In genomic region chr6:119339941-119340456, GRCh38 we compare ENCODE assay signal across 13 cellular contexts. TPM values are rescaled to one million over a fixed set of nuclear protein-coding genes. Genes with fewer than 3 reads are reported as not detected.
A peak's percentile ranks its signal among the peaks of the same experiment; 100 is the strongest.
DNase-seq lines count a peak whose midpoint lies in the region; ATAC-seq and TF ChIP-seq lines count a peak whose summit lies in the region.
"Had no signal": no experiment of that assay in that cellular context is flagged by ENCODE, and none has a peak within 500 bp of the region (broad histone marks: within the 10 kb centered on the region; RNA-seq: fewer than 3 reads in every experiment).

No MANE protein-coding gene starts in this region.

- POLR2A ChIA-PET in CD4-positive, alpha-beta T cell (lab: Charles Lee), result no interaction called here

- H4K91ac ChIP-seq in neuronal stem cell (ENCODE audit: low read depth, low read length, poor library complexity), result no peak overlapping the region

- no peaks in the 10 kb centered on the region for H3K9me3 Mint-ChIP-seq in CD4-positive, alpha-beta T cell

- H3K4me3 Mint-ChIP-seq in CD4-positive, alpha-beta T cell, result no peak overlapping the region
- H3K4me3 Mint-ChIP-seq: activated CD4-positive, alpha-beta T cell treated with anti-CD3 and anti-CD28 coated beads for 36 hours had no signal

- no peak overlapping the region for H3K27ac ChIP-seq in CD4-positive, alpha-beta T cell (ENCODE audit: low read depth, low read length)
- H3K27ac ChIP-seq in neuronal stem cell (replicated peaks; ENCODE audit: low read length) (no peak overlapping the region), suprapubic skin (no peak overlapping the region)
- H3K27ac ChIP-seq: SJCRH30 had no signal

- H3K4me1 ChIP-seq in neuronal stem cell (ENCODE audit: control insufficient read depth in 2 of 2, insufficient read depth in 1 of 2, low read depth in 1 of 2, low read length in 2 of 2), result peaks cover 0 to 9% of the 10 kb centered on the region in 2 donors
- H3K4me1 ChIP-seq in suprapubic skin, result peaks cover 37% of the 10 kb centered on the region
- H3K4me1 ChIP-seq: SJCRH30 had no signal

- H3K4me3 ChIP-seq in fibroblast of villous mesenchyme (ENCODE audit: low read depth, low read length) (no peak overlapping the region), neuronal stem cell (ENCODE audit: low read length in 2 of 2) (no peak overlapping the region), suprapubic skin (no peak overlapping the region)
- H3K4me3 ChIP-seq: BLaER1 treated with 17β-estradiol and CSF1 and Interleukin-3, amounts not matched to agents 10 nM and 100 nM; SJCRH30 had no signal

- no peak for TF ChIP-seq POLR2A in suprapubic skin (IDR thresholded peaks at IDR 0.05)

- H3K9me3 ChIP-seq in CD4-positive, alpha-beta T cell (ENCODE audit: control insufficient read depth, low read length), result no peaks in the 10 kb centered on the region
- H3K9me3 ChIP-seq in neuronal stem cell (replicated peaks in 1 of 2; ENCODE audit: control insufficient read depth in 2 of 2, insufficient read depth in 1 of 2, low read depth in 1 of 2, low read length in 2 of 2) (no peaks in the 10 kb centered on the region), suprapubic skin (no peaks in the 10 kb centered on the region)
- H3K9me3 ChIP-seq: BLaER1 treated with 17β-estradiol and CSF1 and Interleukin-3, amounts not matched to agents 10 nM and 100 nM; SJCRH30 had no signal

- no peak for TF ChIP-seq CTCF in CD4-positive, alpha-beta T cell (IDR thresholded peaks at IDR 0.05)
- no peak for TF ChIP-seq CTCF in fibroblast of villous mesenchyme (IDR thresholded peaks at IDR 0.05; ENCODE audit: insufficient read depth, low read depth, low read length)
- TF ChIP-seq CTCF in suprapubic skin (IDR thresholded peaks at IDR 0.05), result no peak

- H4K8ac ChIP-seq in neuronal stem cell (ENCODE audit: low read depth, low read length), result no peak overlapping the region

- no peak overlapping the region for H3K4ac ChIP-seq in neuronal stem cell (ENCODE audit: low read length)

- CTCF ChIA-PET in CD4-positive, alpha-beta T cell (lab: Charles Lee), result interaction anchor here (0.6 to 1.2 kb wide), 2 partner anchors 10 to 810 kb away, joined by 3 to 4 read pairs; no protein-coding TSS in a partner anchor

- ATAC-seq in CD4-positive, alpha-beta T cell (ENCODE audit: poor library complexity), result no peak
- ATAC-seq in HG02885 (IDR thresholded peaks at IDR 0.05; ENCODE audit: poor library complexity, unreplicated experiment), result no peak
- ATAC-seq: left colon had no signal

- H3K36me3 ChIP-seq in neuronal stem cell (replicated peaks in 1 of 2; ENCODE audit: control insufficient read depth in 2 of 2, insufficient read depth in 2 of 2, low read length in 2 of 2), result no peaks in the 10 kb centered on the region
- no peaks in the 10 kb centered on the region for H3K36me3 ChIP-seq in suprapubic skin
- H3K36me3 ChIP-seq: SJCRH30 had no signal

- H3K4me1 Mint-ChIP-seq in CD4-positive, alpha-beta T cell (ENCODE audit: low read depth), result peaks cover 37% of the 10 kb centered on the region

- intact Hi-C loops in CD4-positive, alpha-beta T cell (cut with DNase I, micrococcal nuclease), result loop anchor here (5.0 to 10.0 kb wide), 5 partner anchors 405 to 1995 kb away; partner anchors contain the start of genes MCM9 (in 1 of the 2), NUS1 (in 1 of the 2) and TBC1D32 (in 1 of the 2)

- no peak overlapping the region for H2BK5ac ChIP-seq in neuronal stem cell (ENCODE audit: low read length)

- no peak for DNase-seq in CD4-positive, alpha-beta T cell
- peak; percentile 82 for DNase-seq in OCI-M1 (lab: John Stamatoyannopoulos, UW)
- DNase-seq in fibroblast of villous mesenchyme (ENCODE audit: low read depth), result peak; percentile 17
- no peak for DNase-seq in neuronal stem cell (ENCODE audit: low spot score)
- DNase-seq in NCI-H2171 (lab: John Stamatoyannopoulos, UW), result no peak
- DNase-seq in stimulated activated naive CD4-positive, alpha-beta T cell (lab: John Stamatoyannopoulos, UW), result no peak
- no peak for DNase-seq in suprapubic skin (ENCODE audit: low spot score in 2 of 2)
- DNase-seq: activated CD4-positive, alpha-beta T cell treated with anti-CD3 and anti-CD28 coated beads for 36 hours; effector CD8-positive, alpha-beta T cell; left colon; SJCRH30 had no signal

- no peak overlapping the region for H3K9ac ChIP-seq in neuronal stem cell (ENCODE audit: low read depth, low read length, poor library complexity)

- no peak overlapping the region for H3K23ac ChIP-seq in neuronal stem cell (ENCODE audit: low read depth, low read length, poor library complexity)

- no peak overlapping the region for H3K4me2 ChIP-seq in neuronal stem cell (ENCODE audit: insufficient read depth, low read length, poor library complexity, severe bottlenecking)

- H3K18ac ChIP-seq in neuronal stem cell (ENCODE audit: low read length), result no peak overlapping the region

- H3K79me1 ChIP-seq in neuronal stem cell (ENCODE audit: low read depth, low read length), result no peaks in the 10 kb centered on the region

- H2AFZ ChIP-seq in neuronal stem cell (ENCODE audit: low read length), result no peak overlapping the region

- H3K27me3 Mint-ChIP-seq in CD4-positive, alpha-beta T cell, result no peaks in the 10 kb centered on the region
- H3K27me3 Mint-ChIP-seq: activated CD4-positive, alpha-beta T cell treated with anti-CD3 and anti-CD28 coated beads for 36 hours had no signal

- no peak overlapping the region for H2BK120ac ChIP-seq in neuronal stem cell (ENCODE audit: low read depth, low read length)

- no peak overlapping the region for H3K14ac ChIP-seq in neuronal stem cell (ENCODE audit: low read length)

- H3K27ac Mint-ChIP-seq in CD4-positive, alpha-beta T cell, result peak overlapping the region; percentile 37
- H3K27ac Mint-ChIP-seq: activated CD4-positive, alpha-beta T cell treated with anti-CD3 and anti-CD28 coated beads for 36 hours had no signal

- H2BK12ac ChIP-seq in neuronal stem cell (ENCODE audit: low read length), result no peak overlapping the region

- no peak for TF ChIP-seq EP300 in suprapubic skin (IDR thresholded peaks at IDR 0.05)

- no peaks in the 10 kb centered on the region for H3K36me3 Mint-ChIP-seq in CD4-positive, alpha-beta T cell (ENCODE audit: low read depth)

- H2AK5ac ChIP-seq in neuronal stem cell (ENCODE audit: low read depth, low read length), result peak overlapping the region; percentile 65

- WGBS in neuronal stem cell (ENCODE audit: extremely low coverage in 2 of 2, insufficient read length in 2 of 2, insufficient replicate concordance in 1 of 2), 2 donors, result no CpG with 5 or more reads among the region's 4 CpGs
- 83% methylated on average over 4 of the region's 4 CpGs for WGBS in suprapubic skin

- no peaks in the 10 kb centered on the region for H3K27me3 ChIP-seq in CD4-positive, alpha-beta T cell (ENCODE audit: control insufficient read depth, insufficient read depth, low read length)
- H3K27me3 ChIP-seq in neuronal stem cell (ENCODE audit: control insufficient read depth in 3 of 3, insufficient read depth in 3 of 3, low read depth in 1 of 3, low read length in 3 of 3), result no peaks in the 10 kb centered on the region
- no peaks in the 10 kb centered on the region for H3K27me3 ChIP-seq in suprapubic skin
- H3K27me3 ChIP-seq: SJCRH30 had no signal

- H2BK15ac ChIP-seq in neuronal stem cell (ENCODE audit: low read length), result no peak overlapping the region

RNA-seq across cellular contexts. Expression of gene MAN1A1, which starts 9.6 kb away (rescaled TPM):
- 1 to 10 TPM; 4.5 to 4.9 TPM for total RNA-seq in CD4-positive, alpha-beta T cell
- total RNA-seq in fibroblast of villous mesenchyme, result 76.3 and 104 TPM in 2 replicates
- 6.4 TPM for polyA plus RNA-seq in neuronal stem cell (2013, experiment 1 of 2)
- polyA plus RNA-seq in neuronal stem cell (2013, experiment 2 of 2), result 6.5 TPM
- 10 to 100 TPM; 17.8 to 34.7 (median 29.9) TPM for total RNA-seq in suprapubic skin

Comparison
In these comparisons a context has a peak if more than half of its experiments do, and no peak if none do; other contexts are left out.
1. DNase-seq: peak in OCI-M1 (single experiment) and fibroblast of villous mesenchyme (single experiment); none in CD4-positive, alpha-beta T cell (0 of 10), neuronal stem cell (single experiment), NCI-H2171 (single experiment), stimulated activated naive CD4-positive, alpha-beta T cell (0 of 6) and suprapubic skin (0 of 2).